In the genomic region with DNA sequence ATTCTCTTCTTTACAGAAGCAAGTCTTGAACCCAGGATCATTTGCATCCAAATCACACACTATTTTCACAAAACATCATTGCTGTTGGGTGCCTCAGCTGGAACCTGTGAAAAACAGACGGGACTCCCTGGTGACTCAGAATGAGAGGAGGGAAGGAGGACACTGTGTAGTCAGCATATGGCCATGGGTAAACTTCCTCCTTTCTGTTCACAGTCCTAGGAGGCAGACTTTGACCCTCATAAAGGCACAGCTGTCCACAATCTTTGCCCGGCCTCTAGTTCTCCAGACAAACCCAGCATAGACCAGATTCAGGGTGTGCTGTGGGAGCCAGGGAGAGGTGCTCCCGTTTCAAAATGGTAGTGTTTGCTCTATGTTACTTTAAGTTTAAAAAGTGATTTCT, we compare ENCODE assay signal across 1 cellular context.
TF ChIP-seq lines count a peak whose summit lies in the region.

No MANE protein-coding gene starts in this region.

TF ChIP-seq in HepG2, 621 proteins besides CTCF, POLR2A, EP300 and RAD21 (continued from another document and continues in another):
- TF ChIP-seq, protein P1, sequence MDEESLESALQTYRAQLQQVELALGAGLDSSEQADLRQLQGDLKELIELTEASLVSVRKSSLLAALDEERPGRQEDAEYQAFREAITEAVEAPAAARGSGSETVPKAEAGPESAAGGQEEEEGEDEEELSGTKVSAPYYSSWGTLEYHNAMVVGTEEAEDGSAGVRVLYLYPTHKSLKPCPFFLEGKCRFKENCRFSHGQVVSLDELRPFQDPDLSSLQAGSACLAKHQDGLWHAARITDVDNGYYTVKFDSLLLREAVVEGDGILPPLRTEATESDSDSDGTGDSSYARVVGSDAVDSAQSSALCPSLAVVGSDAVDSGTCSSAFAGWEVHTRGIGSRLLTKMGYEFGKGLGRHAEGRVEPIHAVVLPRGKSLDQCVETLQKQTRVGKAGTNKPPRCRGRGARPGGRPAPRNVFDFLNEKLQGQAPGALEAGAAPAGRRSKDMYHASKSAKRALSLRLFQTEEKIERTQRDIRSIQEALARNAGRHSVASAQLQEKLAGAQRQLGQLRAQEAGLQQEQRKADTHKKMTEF (CRISPR knock-in tag; IDR thresholded peaks at IDR 0.05) = 0 out of 2 replicates have a peak, but pooled peaks have one; percentile 32
- TF ChIP-seq SYNCRIP (IDR thresholded peaks at IDR 0.05; ENCODE audit: insufficient read depth, low read depth, low read length) = no peak
- TF ChIP-seq ZNF558 (CRISPR knock-in tag; IDR thresholded peaks at IDR 0.05; ENCODE audit: borderline replicate concordance) = no peak
- TF ChIP-seq MXI1 (IDR thresholded peaks at IDR 0.05; ENCODE audit: borderline replicate concordance, low read depth, low read length) = no peak
- TF ChIP-seq MIXL1 (CRISPR knock-in tag; IDR thresholded peaks at IDR 0.05) = peak; percentile 27; the same call in 1 of the 2 replicates
- no peak for TF ChIP-seq MEIS1 (CRISPR knock-in tag; IDR thresholded peaks at IDR 0.05; ENCODE audit: borderline replicate concordance)
- TF ChIP-seq RBAK (CRISPR knock-in tag; IDR thresholded peaks at IDR 0.05) = no peak
- TF ChIP-seq ELF3 (CRISPR knock-in tag; IDR thresholded peaks at IDR 0.05) = peak; percentile 98
- TF ChIP-seq NCOA2 (CRISPR knock-in tag; IDR thresholded peaks at IDR 0.05) = no peak
- TF ChIP-seq, protein P2, sequence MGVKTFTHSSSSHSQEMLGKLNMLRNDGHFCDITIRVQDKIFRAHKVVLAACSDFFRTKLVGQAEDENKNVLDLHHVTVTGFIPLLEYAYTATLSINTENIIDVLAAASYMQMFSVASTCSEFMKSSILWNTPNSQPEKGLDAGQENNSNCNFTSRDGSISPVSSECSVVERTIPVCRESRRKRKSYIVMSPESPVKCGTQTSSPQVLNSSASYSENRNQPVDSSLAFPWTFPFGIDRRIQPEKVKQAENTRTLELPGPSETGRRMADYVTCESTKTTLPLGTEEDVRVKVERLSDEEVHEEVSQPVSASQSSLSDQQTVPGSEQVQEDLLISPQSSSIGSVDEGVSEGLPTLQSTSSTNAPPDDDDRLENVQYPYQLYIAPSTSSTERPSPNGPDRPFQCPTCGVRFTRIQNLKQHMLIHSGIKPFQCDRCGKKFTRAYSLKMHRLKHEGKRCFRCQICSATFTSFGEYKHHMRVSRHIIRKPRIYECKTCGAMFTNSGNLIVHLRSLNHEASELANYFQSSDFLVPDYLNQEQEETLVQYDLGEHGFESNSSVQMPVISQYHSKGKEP (CRISPR knock-in tag; IDR thresholded peaks at IDR 0.05) = no peak
- TF ChIP-seq, protein P3, sequence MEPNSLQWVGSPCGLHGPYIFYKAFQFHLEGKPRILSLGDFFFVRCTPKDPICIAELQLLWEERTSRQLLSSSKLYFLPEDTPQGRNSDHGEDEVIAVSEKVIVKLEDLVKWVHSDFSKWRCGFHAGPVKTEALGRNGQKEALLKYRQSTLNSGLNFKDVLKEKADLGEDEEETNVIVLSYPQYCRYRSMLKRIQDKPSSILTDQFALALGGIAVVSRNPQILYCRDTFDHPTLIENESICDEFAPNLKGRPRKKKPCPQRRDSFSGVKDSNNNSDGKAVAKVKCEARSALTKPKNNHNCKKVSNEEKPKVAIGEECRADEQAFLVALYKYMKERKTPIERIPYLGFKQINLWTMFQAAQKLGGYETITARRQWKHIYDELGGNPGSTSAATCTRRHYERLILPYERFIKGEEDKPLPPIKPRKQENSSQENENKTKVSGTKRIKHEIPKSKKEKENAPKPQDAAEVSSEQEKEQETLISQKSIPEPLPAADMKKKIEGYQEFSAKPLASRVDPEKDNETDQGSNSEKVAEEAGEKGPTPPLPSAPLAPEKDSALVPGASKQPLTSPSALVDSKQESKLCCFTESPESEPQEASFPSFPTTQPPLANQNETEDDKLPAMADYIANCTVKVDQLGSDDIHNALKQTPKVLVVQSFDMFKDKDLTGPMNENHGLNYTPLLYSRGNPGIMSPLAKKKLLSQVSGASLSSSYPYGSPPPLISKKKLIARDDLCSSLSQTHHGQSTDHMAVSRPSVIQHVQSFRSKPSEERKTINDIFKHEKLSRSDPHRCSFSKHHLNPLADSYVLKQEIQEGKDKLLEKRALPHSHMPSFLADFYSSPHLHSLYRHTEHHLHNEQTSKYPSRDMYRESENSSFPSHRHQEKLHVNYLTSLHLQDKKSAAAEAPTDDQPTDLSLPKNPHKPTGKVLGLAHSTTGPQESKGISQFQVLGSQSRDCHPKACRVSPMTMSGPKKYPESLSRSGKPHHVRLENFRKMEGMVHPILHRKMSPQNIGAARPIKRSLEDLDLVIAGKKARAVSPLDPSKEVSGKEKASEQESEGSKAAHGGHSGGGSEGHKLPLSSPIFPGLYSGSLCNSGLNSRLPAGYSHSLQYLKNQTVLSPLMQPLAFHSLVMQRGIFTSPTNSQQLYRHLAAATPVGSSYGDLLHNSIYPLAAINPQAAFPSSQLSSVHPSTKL (CRISPR knock-in tag; IDR thresholded peaks at IDR 0.05) = peak; percentile 71
- TF ChIP-seq, protein P4, sequence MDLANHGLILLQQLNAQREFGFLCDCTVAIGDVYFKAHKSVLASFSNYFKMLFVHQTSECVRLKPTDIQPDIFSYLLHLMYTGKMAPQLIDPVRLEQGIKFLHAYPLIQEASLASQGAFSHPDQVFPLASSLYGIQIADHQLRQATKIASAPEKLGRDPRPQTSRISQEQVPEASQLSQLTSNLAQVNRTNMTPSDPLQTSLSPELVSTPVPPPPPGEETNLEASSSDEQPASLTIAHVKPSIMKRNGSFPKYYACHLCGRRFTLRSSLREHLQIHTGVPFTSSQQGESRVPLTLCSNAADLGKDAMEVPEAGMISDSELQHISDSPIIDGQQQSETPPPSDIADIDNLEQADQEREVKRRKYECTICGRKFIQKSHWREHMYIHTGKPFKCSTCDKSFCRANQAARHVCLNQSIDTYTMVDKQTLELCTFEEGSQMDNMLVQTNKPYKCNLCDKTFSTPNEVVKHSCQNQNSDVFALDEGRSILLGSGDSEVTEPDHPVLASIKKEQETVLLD (CRISPR knock-in tag; IDR thresholded peaks at IDR 0.05; ENCODE audit: low read depth) = no peak
- TF ChIP-seq HMG20A (CRISPR knock-in tag; IDR thresholded peaks at IDR 0.05; ENCODE audit: borderline replicate concordance) = peak; percentile 67; the same call in 1 of the 2 replicates
- TF ChIP-seq, protein P5, sequence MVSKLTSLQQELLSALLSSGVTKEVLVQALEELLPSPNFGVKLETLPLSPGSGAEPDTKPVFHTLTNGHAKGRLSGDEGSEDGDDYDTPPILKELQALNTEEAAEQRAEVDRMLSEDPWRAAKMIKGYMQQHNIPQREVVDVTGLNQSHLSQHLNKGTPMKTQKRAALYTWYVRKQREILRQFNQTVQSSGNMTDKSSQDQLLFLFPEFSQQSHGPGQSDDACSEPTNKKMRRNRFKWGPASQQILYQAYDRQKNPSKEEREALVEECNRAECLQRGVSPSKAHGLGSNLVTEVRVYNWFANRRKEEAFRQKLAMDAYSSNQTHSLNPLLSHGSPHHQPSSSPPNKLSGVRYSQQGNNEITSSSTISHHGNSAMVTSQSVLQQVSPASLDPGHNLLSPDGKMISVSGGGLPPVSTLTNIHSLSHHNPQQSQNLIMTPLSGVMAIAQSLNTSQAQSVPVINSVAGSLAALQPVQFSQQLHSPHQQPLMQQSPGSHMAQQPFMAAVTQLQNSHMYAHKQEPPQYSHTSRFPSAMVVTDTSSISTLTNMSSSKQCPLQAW (CRISPR knock-in tag; IDR thresholded peaks at IDR 0.05) = no peak
- TF ChIP-seq JUND (CRISPR knock-in tag; IDR thresholded peaks at IDR 0.05) = 0 out of 2 replicates have a peak, but pooled peaks have one; percentile 20
- TF ChIP-seq, protein P6, sequence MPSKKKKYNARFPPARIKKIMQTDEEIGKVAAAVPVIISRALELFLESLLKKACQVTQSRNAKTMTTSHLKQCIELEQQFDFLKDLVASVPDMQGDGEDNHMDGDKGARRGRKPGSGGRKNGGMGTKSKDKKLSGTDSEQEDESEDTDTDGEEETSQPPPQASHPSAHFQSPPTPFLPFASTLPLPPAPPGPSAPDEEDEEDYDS (CRISPR knock-in tag; IDR thresholded peaks at IDR 0.05) = peak; percentile 48; the same call in 1 of the 2 replicates
- no peak for TF ChIP-seq ZNF343 (CRISPR knock-in tag; IDR thresholded peaks at IDR 0.05)
- TF ChIP-seq TMF1 (CRISPR knock-in tag; IDR thresholded peaks at IDR 0.05; ENCODE audit: low read depth) = no peak
- TF ChIP-seq ZFP36L1 (CRISPR knock-in tag; IDR thresholded peaks at IDR 0.05) = 0 out of 2 replicates have a peak, but pooled peaks have one; percentile 43
- TF ChIP-seq ZNF431 (CRISPR knock-in tag; IDR thresholded peaks at IDR 0.05; ENCODE audit: borderline replicate concordance, low read depth) = no peak
- no peak for TF ChIP-seq TCF7 (IDR thresholded peaks at IDR 0.05; ENCODE audit: low read depth)
- no peak for TF ChIP-seq ZNF207 (IDR thresholded peaks at IDR 0.05; ENCODE audit: borderline replicate concordance)
- TF ChIP-seq ZNF292 (CRISPR knock-in tag; IDR thresholded peaks at IDR 0.05; ENCODE audit: borderline replicate concordance, low read depth) = no peak
- TF ChIP-seq, protein P7, sequence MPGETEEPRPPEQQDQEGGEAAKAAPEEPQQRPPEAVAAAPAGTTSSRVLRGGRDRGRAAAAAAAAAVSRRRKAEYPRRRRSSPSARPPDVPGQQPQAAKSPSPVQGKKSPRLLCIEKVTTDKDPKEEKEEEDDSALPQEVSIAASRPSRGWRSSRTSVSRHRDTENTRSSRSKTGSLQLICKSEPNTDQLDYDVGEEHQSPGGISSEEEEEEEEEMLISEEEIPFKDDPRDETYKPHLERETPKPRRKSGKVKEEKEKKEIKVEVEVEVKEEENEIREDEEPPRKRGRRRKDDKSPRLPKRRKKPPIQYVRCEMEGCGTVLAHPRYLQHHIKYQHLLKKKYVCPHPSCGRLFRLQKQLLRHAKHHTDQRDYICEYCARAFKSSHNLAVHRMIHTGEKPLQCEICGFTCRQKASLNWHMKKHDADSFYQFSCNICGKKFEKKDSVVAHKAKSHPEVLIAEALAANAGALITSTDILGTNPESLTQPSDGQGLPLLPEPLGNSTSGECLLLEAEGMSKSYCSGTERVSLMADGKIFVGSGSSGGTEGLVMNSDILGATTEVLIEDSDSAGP (CRISPR knock-in tag; IDR thresholded peaks at IDR 0.05; ENCODE audit: borderline replicate concordance) = 0 out of 2 replicates have a peak, but pooled peaks have one; percentile 27
- TF ChIP-seq MBD4 (IDR thresholded peaks at IDR 0.05; ENCODE audit: borderline replicate concordance, low read length) = no peak; the same call in 1 of the 2 replicates
- no peak for TF ChIP-seq DMAP1 (CRISPR knock-in tag; IDR thresholded peaks at IDR 0.05)
- TF ChIP-seq, protein P8, sequence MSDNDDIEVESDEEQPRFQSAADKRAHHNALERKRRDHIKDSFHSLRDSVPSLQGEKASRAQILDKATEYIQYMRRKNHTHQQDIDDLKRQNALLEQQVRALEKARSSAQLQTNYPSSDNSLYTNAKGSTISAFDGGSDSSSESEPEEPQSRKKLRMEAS (IDR thresholded peaks at IDR 0.05) = peak; percentile 17; the same call in 1 of the 2 replicates
- TF ChIP-seq ZBTB20 (CRISPR knock-in tag; IDR thresholded peaks at IDR 0.05; ENCODE audit: borderline replicate concordance, low read depth) = peak; percentile 60; the same call in 1 of the 2 replicates
- no peak for TF ChIP-seq FOXA1 (IDR thresholded peaks at IDR 0.05)
- TF ChIP-seq FOXA1 (CRISPR knock-in tag; IDR thresholded peaks at IDR 0.05) = peak; percentile 41; the same call in 1 of the 2 replicates
- 0 out of 2 replicates have a peak, but pooled peaks have one; percentile 21 for TF ChIP-seq ZNF777 (CRISPR knock-in tag; IDR thresholded peaks at IDR 0.05)
- TF ChIP-seq MAFF (IDR thresholded peaks at IDR 0.05; ENCODE audit: low read depth, low read length) = peak; percentile 44; the same call in 1 of the 2 replicates
- no peak for TF ChIP-seq HMG20B (CRISPR knock-in tag; conservative IDR thresholded peaks at IDR 0.05)
- TF ChIP-seq ZNF101 (CRISPR knock-in tag; IDR thresholded peaks at IDR 0.05; ENCODE audit: borderline replicate concordance, low read depth) = no peak
- no peak for TF ChIP-seq FOXM1 (CRISPR knock-in tag; IDR thresholded peaks at IDR 0.05)
- TF ChIP-seq, protein P9, sequence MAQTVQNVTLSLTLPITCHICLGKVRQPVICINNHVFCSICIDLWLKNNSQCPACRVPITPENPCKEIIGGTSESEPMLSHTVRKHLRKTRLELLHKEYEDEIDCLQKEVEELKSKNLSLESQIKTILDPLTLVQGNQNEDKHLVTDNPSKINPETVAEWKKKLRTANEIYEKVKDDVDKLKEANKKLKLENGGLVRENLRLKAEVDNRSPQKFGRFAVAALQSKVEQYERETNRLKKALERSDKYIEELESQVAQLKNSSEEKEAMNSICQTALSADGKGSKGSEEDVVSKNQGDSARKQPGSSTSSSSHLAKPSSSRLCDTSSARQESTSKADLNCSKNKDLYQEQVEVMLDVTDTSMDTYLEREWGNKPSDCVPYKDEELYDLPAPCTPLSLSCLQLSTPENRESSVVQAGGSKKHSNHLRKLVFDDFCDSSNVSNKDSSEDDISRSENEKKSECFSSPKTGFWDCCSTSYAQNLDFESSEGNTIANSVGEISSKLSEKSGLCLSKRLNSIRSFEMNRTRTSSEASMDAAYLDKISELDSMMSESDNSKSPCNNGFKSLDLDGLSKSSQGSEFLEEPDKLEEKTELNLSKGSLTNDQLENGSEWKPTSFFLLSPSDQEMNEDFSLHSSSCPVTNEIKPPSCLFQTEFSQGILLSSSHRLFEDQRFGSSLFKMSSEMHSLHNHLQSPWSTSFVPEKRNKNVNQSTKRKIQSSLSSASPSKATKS (CRISPR knock-in tag; IDR thresholded peaks at IDR 0.05) = no peak
- TF ChIP-seq ZNF615 (CRISPR knock-in tag; IDR thresholded peaks at IDR 0.05; ENCODE audit: borderline replicate concordance) = no peak
- TF ChIP-seq, protein P10, sequence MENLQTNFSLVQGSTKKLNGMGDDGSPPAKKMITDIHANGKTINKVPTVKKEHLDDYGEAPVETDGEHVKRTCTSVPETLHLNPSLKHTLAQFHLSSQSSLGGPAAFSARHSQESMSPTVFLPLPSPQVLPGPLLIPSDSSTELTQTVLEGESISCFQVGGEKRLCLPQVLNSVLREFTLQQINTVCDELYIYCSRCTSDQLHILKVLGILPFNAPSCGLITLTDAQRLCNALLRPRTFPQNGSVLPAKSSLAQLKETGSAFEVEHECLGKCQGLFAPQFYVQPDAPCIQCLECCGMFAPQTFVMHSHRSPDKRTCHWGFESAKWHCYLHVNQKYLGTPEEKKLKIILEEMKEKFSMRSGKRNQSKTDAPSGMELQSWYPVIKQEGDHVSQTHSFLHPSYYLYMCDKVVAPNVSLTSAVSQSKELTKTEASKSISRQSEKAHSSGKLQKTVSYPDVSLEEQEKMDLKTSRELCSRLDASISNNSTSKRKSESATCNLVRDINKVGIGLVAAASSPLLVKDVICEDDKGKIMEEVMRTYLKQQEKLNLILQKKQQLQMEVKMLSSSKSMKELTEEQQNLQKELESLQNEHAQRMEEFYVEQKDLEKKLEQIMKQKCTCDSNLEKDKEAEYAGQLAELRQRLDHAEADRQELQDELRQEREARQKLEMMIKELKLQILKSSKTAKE (CRISPR knock-in tag; IDR thresholded peaks at IDR 0.05; ENCODE audit: borderline replicate concordance) = no peak
- TF ChIP-seq IRF2 (CRISPR knock-in tag; IDR thresholded peaks at IDR 0.05) = 0 out of 2 replicates have a peak, but pooled peaks have one; percentile 23
- TF ChIP-seq SALL1 (CRISPR knock-in tag; IDR thresholded peaks at IDR 0.05) = no peak
- no peak for TF ChIP-seq ZNF746 (CRISPR knock-in tag; IDR thresholded peaks at IDR 0.05)
